1 cellular context compared by ENCODE assay signal in genomic region chr19:47511681-47512080, GRCh38.
TF ChIP-seq lines count a peak whose summit lies in the region.

No MANE protein-coding gene starts in this region.

TF ChIP-seq in IMR-90, 13 proteins besides CTCF, POLR2A, EP300 and RAD21 (continued from another document):
- TF ChIP-seq USF2 (IDR thresholded peaks at IDR 0.05; ENCODE audit: low read depth, low read length): no peak
- no peak for TF ChIP-seq ELK1 (IDR thresholded peaks at IDR 0.05; ENCODE audit: borderline replicate concordance, low read depth, low read length)
